In the genomic region with DNA sequence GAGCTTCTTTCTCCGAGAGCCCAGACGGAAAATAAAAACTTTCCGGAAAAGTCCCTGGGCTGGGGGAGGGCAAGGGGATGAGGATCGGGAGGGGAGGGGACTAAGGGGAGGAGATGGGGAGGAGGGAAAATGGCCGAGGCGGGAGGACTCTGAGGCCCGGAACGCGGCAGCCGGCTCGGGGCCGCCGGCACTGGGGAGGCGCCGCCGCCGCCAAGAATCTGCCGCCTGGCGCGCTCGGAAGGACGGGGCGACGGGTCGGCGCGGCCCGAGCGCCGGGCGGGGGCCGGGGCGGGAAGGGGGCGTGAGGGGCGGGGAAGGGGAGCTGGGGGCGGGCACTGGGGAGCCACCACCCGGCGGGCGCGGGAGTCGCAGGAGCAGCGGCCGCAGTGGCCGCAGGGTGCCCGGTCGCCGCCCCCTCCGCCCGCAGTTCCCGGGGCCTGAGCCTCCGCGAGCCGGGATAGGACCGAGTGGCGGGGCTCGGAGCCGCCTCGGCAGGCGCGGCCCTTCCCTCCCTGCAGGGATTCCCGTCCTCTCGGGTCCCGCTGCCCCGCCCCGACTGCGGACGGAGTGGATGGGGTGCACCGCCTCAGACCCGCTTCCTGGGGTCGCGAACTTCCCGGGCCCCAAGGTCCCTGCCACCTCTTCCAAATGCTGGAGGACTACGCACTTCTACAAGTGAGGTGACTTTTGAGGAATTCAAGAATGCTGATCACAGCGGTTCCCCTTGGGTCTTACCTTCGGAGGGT, we compare ENCODE assay signal across 1 cellular context.
A peak's percentile ranks its signal among the peaks of the same experiment; 100 is the strongest.
TF ChIP-seq lines count a peak whose summit lies in the region.

TSS of gene PRKD1 (minus strand) at position 252 of the 746 bp plus-strand sequence.

TF ChIP-seq in HepG2, 621 proteins besides CTCF, POLR2A, EP300 and RAD21 (continued from another document):
- TF ChIP-seq, protein P1, sequence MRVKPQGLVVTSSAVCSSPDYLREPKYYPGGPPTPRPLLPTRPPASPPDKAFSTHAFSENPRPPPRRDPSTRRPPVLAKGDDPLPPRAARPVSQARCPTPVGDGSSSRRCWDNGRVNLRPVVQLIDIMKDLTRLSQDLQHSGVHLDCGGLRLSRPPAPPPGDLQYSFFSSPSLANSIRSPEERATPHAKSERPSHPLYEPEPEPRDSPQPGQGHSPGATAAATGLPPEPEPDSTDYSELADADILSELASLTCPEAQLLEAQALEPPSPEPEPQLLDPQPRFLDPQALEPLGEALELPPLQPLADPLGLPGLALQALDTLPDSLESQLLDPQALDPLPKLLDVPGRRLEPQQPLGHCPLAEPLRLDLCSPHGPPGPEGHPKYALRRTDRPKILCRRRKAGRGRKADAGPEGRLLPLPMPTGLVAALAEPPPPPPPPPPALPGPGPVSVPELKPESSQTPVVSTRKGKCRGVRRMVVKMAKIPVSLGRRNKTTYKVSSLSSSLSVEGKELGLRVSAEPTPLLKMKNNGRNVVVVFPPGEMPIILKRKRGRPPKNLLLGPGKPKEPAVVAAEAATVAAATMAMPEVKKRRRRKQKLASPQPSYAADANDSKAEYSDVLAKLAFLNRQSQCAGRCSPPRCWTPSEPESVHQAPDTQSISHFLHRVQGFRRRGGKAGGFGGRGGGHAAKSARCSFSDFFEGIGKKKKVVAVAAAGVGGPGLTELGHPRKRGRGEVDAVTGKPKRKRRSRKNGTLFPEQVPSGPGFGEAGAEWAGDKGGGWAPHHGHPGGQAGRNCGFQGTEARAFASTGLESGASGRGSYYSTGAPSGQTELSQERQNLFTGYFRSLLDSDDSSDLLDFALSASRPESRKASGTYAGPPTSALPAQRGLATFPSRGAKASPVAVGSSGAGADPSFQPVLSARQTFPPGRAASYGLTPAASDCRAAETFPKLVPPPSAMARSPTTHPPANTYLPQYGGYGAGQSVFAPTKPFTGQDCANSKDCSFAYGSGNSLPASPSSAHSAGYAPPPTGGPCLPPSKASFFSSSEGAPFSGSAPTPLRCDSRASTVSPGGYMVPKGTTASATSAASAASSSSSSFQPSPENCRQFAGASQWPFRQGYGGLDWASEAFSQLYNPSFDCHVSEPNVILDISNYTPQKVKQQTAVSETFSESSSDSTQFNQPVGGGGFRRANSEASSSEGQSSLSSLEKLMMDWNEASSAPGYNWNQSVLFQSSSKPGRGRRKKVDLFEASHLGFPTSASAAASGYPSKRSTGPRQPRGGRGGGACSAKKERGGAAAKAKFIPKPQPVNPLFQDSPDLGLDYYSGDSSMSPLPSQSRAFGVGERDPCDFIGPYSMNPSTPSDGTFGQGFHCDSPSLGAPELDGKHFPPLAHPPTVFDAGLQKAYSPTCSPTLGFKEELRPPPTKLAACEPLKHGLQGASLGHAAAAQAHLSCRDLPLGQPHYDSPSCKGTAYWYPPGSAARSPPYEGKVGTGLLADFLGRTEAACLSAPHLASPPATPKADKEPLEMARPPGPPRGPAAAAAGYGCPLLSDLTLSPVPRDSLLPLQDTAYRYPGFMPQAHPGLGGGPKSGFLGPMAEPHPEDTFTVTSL (CRISPR knock-in tag; IDR thresholded peaks at IDR 0.05; ENCODE audit: borderline replicate concordance) = no peak
- TF ChIP-seq KMT2A (CRISPR knock-in tag; IDR thresholded peaks at IDR 0.05) (peak; percentile 49; the same call in 1 of the 2 replicates), ZNF788 (CRISPR knock-in tag; IDR thresholded peaks at IDR 0.05; ENCODE audit: borderline replicate concordance) (peak; percentile 48; the same call in 1 of the 2 replicates), ZNF564 (CRISPR knock-in tag; IDR thresholded peaks at IDR 0.05) (peak; percentile 67; the same call in 1 of the 2 replicates), ZNF772 (CRISPR knock-in tag; IDR thresholded peaks at IDR 0.05) (0 out of 2 replicates have a peak, but pooled peaks have one; percentile 29), CCDC6 (CRISPR knock-in tag; IDR thresholded peaks at IDR 0.05) (peak; percentile 13; the same call in 1 of the 2 replicates), SALL1 (CRISPR knock-in tag; IDR thresholded peaks at IDR 0.05) (peak; percentile 30; the same call in 1 of the 2 replicates), GZF1 (CRISPR knock-in tag; IDR thresholded peaks at IDR 0.05) (no peak), GABPB1 (CRISPR knock-in tag; IDR thresholded peaks at IDR 0.05) (peak; percentile 62; the same call in 1 of the 2 replicates), SAFB2 (CRISPR knock-in tag; IDR thresholded peaks at IDR 0.05; ENCODE audit: borderline replicate concordance, low read depth) (peak; percentile 49; the same call in 1 of the 2 replicates), PHF21A (CRISPR knock-in tag; IDR thresholded peaks at IDR 0.05) (peak; percentile 18; the same call in 1 of the 2 replicates), ZSCAN31 (CRISPR knock-in tag; IDR thresholded peaks at IDR 0.05; ENCODE audit: low read depth) (peak; percentile 24; the same call in 1 of the 2 replicates), ZNF263 (CRISPR knock-in tag; IDR thresholded peaks at IDR 0.05) (peak; percentile 97), TEAD3 (CRISPR knock-in tag; optimal IDR thresholded peaks at IDR 0.05; ENCODE audit: borderline replicate concordance) (peak; percentile 9), SATB2 (CRISPR knock-in tag; IDR thresholded peaks at IDR 0.05) (no peak), SMARCC2 (IDR thresholded peaks at IDR 0.05) (no peak), ZNF883 (CRISPR knock-in tag; IDR thresholded peaks at IDR 0.05; ENCODE audit: not compliant biosample characterization) (peak; percentile 64), SP1 (IDR thresholded peaks at IDR 0.05) (no peak), SP1 (CRISPR knock-in tag; IDR thresholded peaks at IDR 0.05) (0 out of 2 replicates have a peak, but pooled peaks have one; percentile 18), ZNF878 (CRISPR knock-in tag; IDR thresholded peaks at IDR 0.05) (0 out of 2 replicates have a peak, but pooled peaks have one; percentile 27), DNMT1 (CRISPR knock-in tag; IDR thresholded peaks at IDR 0.05) (0 out of 2 replicates have a peak, but pooled peaks have one; percentile 50), KDM2A (CRISPR knock-in tag; IDR thresholded peaks at IDR 0.05; ENCODE audit: borderline replicate concordance, low read depth) (peak; percentile 51; the same call in 1 of the 2 replicates), ZNF768 (CRISPR knock-in tag; IDR thresholded peaks at IDR 0.05) (peak; percentile 66; the same call in 1 of the 2 replicates), ZBTB7B (CRISPR knock-in tag; IDR thresholded peaks at IDR 0.05) (0 out of 2 replicates have a peak, but pooled peaks have one; percentile 28)
- TF ChIP-seq, protein P2, sequence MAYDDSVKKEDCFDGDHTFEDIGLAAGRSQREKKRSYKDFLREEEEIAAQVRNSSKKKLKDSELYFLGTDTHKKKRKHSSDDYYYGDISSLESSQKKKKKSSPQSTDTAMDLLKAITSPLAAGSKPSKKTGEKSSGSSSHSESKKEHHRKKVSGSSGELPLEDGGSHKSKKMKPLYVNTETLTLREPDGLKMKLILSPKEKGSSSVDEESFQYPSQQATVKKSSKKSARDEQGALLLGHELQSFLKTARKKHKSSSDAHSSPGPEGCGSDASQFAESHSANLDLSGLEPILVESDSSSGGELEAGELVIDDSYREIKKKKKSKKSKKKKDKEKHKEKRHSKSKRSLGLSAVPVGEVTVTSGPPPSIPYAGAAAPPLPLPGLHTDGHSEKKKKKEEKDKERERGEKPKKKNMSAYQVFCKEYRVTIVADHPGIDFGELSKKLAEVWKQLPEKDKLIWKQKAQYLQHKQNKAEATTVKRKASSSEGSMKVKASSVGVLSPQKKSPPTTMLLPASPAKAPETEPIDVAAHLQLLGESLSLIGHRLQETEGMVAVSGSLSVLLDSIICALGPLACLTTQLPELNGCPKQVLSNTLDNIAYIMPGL (CRISPR knock-in tag; IDR thresholded peaks at IDR 0.05; ENCODE audit: borderline replicate concordance in 1 of 2, low read depth in 1 of 2) = 0 out of 4 replicates have a peak, but pooled peaks of 1 of the 2 experiments have one; percentile 31
- TF ChIP-seq, protein P3, sequence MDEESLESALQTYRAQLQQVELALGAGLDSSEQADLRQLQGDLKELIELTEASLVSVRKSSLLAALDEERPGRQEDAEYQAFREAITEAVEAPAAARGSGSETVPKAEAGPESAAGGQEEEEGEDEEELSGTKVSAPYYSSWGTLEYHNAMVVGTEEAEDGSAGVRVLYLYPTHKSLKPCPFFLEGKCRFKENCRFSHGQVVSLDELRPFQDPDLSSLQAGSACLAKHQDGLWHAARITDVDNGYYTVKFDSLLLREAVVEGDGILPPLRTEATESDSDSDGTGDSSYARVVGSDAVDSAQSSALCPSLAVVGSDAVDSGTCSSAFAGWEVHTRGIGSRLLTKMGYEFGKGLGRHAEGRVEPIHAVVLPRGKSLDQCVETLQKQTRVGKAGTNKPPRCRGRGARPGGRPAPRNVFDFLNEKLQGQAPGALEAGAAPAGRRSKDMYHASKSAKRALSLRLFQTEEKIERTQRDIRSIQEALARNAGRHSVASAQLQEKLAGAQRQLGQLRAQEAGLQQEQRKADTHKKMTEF (CRISPR knock-in tag; IDR thresholded peaks at IDR 0.05) = peak; percentile 15; the same call in 1 of the 2 replicates
- TF ChIP-seq, protein P4, sequence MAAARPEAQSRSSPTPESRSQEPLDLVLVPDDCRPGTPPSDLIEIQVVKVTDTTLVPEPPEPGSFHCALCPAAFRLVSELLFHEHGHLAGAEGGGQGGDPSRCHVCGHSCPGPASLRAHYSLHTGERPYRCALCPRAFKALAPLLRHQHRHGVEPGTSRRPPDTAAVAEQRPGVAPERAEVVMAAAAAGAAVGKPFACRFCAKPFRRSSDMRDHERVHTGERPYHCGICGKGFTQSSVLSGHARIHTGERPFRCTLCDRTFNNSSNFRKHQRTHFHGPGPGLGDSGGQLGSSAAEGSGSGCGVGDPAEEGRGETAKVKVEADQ (CRISPR knock-in tag; IDR thresholded peaks at IDR 0.05; ENCODE audit: borderline replicate concordance) = no peak
- TF ChIP-seq, protein P5, sequence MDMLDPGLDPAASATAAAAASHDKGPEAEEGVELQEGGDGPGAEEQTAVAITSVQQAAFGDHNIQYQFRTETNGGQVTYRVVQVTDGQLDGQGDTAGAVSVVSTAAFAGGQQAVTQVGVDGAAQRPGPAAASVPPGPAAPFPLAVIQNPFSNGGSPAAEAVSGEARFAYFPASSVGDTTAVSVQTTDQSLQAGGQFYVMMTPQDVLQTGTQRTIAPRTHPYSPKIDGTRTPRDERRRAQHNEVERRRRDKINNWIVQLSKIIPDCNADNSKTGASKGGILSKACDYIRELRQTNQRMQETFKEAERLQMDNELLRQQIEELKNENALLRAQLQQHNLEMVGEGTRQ (IDR thresholded peaks at IDR 0.05; ENCODE audit: low read depth, low read length) = no peak
- TF ChIP-seq, protein P5 (CRISPR knock-in tag; IDR thresholded peaks at IDR 0.05; ENCODE audit: borderline replicate concordance) = no peak
